ENCODE assay signal across 8 cellular contexts in genomic region chr2:61017556-61018318, GRCh38. TPM values are rescaled to one million over a fixed set of nuclear protein-coding genes. Genes with fewer than 3 reads are reported as not detected.
DNase-seq lines count a peak whose midpoint lies in the region; ATAC-seq, FAIRE-seq and TF ChIP-seq lines count a peak whose summit lies in the region.

Gene PEX13, plus strand, starts transcription at chr2:61017720. Its CDS starts 40 bp downstream, at chr2:61017760.
Gene PUS10, minus strand, starts transcription at chr2:61018255. Its CDS starts 6,365 bp downstream, at chr2:61011890.

- ATAC-seq in GM21717 (IDR thresholded peaks at IDR 0.05; ENCODE audit: unreplicated experiment) (peak; percentile 75), Right ventricle myocardium inferior (peak; percentile 98), pancreas (peak; percentile 81 to 92 (median 88))
- ATAC-seq in activated naive CD4-positive, alpha-beta T cell treated with anti-CD3 and anti-CD28 coated beads, Interleukin-2, amount 50 U/mL, for 72 hours = peak; percentile 60 to 85

- no peaks in the 10 kb centered on the region for H3K9me3 Mint-ChIP-seq in activated naive CD4-positive, alpha-beta T cell treated with anti-CD3 and anti-CD28 coated beads, Interleukin-2, amount 50 U/mL, for 72 hours

- 0% methylated on average over 39 of the region's 39 CpGs for WGBS in pancreas, 2 donors
- WGBS in tibial nerve, 2 donors = 0 to 1% methylated on average over 31 to 39 of the region's 39 CpGs

- peak within 1 kb of the TSS; percentile 96 to 100 for H3K27ac Mint-ChIP-seq in activated naive CD4-positive, alpha-beta T cell treated with anti-CD3 and anti-CD28 coated beads, Interleukin-2, amount 50 U/mL, for 72 hours

- TF ChIP-seq CTCF in pancreas (IDR thresholded peaks at IDR 0.05) = no peak
- no peak for TF ChIP-seq CTCF in tibial nerve (IDR thresholded peaks at IDR 0.05)

- no peaks in the 10 kb centered on the region for H3K27me3 ChIP-seq in SJCRH30
- H3K27me3 ChIP-seq in pancreas = no peaks in the 10 kb centered on the region
- H3K27me3 ChIP-seq in tibial nerve = no peaks in the 10 kb centered on the region

- TF ChIP-seq EP300 in tibial nerve (IDR thresholded peaks at IDR 0.05) = peak; percentile 18 to 42

- no peak for TF ChIP-seq POLR2A in tibial nerve (IDR thresholded peaks at IDR 0.05)

- peaks cover 23 to 32% of the 10 kb centered on the region in 2 donors for H3K36me3 Mint-ChIP-seq in activated naive CD4-positive, alpha-beta T cell treated with anti-CD3 and anti-CD28 coated beads, Interleukin-2, amount 50 U/mL, for 72 hours

- no peaks in the 10 kb centered on the region for H3K4me1 ChIP-seq in ES-I3 (ENCODE audit: insufficient read depth, low read length)
- H3K4me1 ChIP-seq in SJCRH30 = no peaks in the 10 kb centered on the region
- peaks cover 0 to 33% (median 32%) of the 10 kb centered on the region in 3 donors for H3K4me1 ChIP-seq in pancreas
- H3K4me1 ChIP-seq in tibial nerve = peaks cover 0 to 44% (median 10%) of the 10 kb centered on the region in 4 donors

- peak within 1 kb of the TSS; percentile 82 for H3K4me3 ChIP-seq in SJCRH30
- H3K4me3 ChIP-seq in pancreas = peak within 1 kb of the TSS; percentile 62 to 77 (median 69)
- H3K4me3 ChIP-seq in tibial nerve = peak within 1 kb of the TSS; percentile 71 to 81 (median 72)

- DNase-seq in KBM-7 (peak; percentile 89), SJCRH30 (peak; percentile 88 to 91), Right ventricle myocardium inferior (ENCODE audit: missing footprints) (peak; percentile 85), pancreas (peak; percentile 70 to 89 (median 78)), tibial nerve (ENCODE audit: low spot score in 2 of 2) (peak; percentile 44 to 67)
- peak in 1 of 2 donors; percentile 68 for DNase-seq in activated naive CD4-positive, alpha-beta T cell treated with anti-CD3 and anti-CD28 coated beads, Interleukin-2, amount 50 U/mL, for 72 hours (ENCODE audit: low spot score in 2 of 2)

- no peaks in the 10 kb centered on the region for H3K9me3 ChIP-seq in ES-I3 (ENCODE audit: control insufficient read depth, insufficient read depth, low read length)
- 0 out of 2 replicates have a peak, but pooled peaks cover 3% of the 10 kb centered on the region for H3K9me3 ChIP-seq in SJCRH30 (replicated peaks)
- no peaks in the 10 kb centered on the region for H3K9me3 ChIP-seq in pancreas
- peaks cover 0 to 6% (median 0%) of the 10 kb centered on the region in 4 donors for H3K9me3 ChIP-seq in tibial nerve

- FAIRE-seq in pancreas (lab: Jason Lieb, UNC) = no peak

- H3K27ac ChIP-seq in SJCRH30 (peak within 1 kb of the TSS; percentile 75), pancreas (peak within 1 kb of the TSS; percentile 75 to 91 (median 86)), tibial nerve (peak within 1 kb of the TSS; percentile 71 to 93 (median 82))

- H3K36me3 ChIP-seq in ES-I3 (ENCODE audit: insufficient read depth, low read length) = no peaks in the 10 kb centered on the region
- H3K36me3 ChIP-seq in SJCRH30 = peaks cover 4% of the 10 kb centered on the region
- H3K36me3 ChIP-seq in pancreas = no peaks in the 10 kb centered on the region
- H3K36me3 ChIP-seq in tibial nerve = peaks cover 0 to 19% (median 0%) of the 10 kb centered on the region in 3 donors

- H3K9ac ChIP-seq in ES-I3 (ENCODE audit: low read depth, low read length) = peak within 1 kb of the TSS; percentile 97

- intact Hi-C loops in Right ventricle myocardium inferior (cut with DNase I) (loop anchor here (2.0 to 5.0 kb wide), 2 partner anchors 50 to 135 kb away; partner anchors contain the start of gene SANBR), pancreas (cut with DNase I) (no loop called here)

- in situ Hi-C loops in KBM-7 (cut with MboI; ENCODE audit: low pct_unique_long_range_greater_than_20kb, low sequenced_read_pairs) = no loop called here

RNA-seq across cellular contexts. Expression of gene PEX13, which starts in this region (rescaled TPM):
- 37.9 and 40.0 TPM in 2 replicates for total RNA-seq in SJCRH30 (2014; rRNA removed; shearing (Covaris generic))
- 10 to 100 TPM; 14.4 to 20.7 TPM for total RNA-seq in activated naive CD4-positive, alpha-beta T cell treated with anti-CD3 and anti-CD28 coated beads, Interleukin-2, amount 50 U/mL, for 72 hours
- total RNA-seq in Right ventricle myocardium inferior (21.9 TPM), pancreas (10 to 100 TPM in 2 of 6 donors, 1 to 10 TPM in 4; 8.4 to 16.8 (median 9.2) TPM), tibial nerve (10 to 100 TPM; 14.7 to 22.2 (median 19.3) TPM)
- 1 to 10 TPM; 4.3 to 6.5 TPM for polyA plus RNA-seq in pancreas

RNA-seq across cellular contexts. Expression of gene PUS10, which starts in this region (rescaled TPM):
- total RNA-seq in SJCRH30 (2014; rRNA removed; shearing (Covaris generic)) = 8.9 and 9.0 TPM in 2 replicates
- 10 to 100 TPM in 1 of 2 donors, 1 to 10 TPM in 1; 8.5 to 13.4 TPM for total RNA-seq in activated naive CD4-positive, alpha-beta T cell treated with anti-CD3 and anti-CD28 coated beads, Interleukin-2, amount 50 U/mL, for 72 hours
- total RNA-seq in Right ventricle myocardium inferior (5.2 TPM), pancreas (1 to 10 TPM; 2.7 to 6.0 (median 3.2) TPM), tibial nerve (10 to 100 TPM in 1 of 4 donors, 1 to 10 TPM in 3; 3.0 to 14.2 (median 6.2) TPM)
- polyA plus RNA-seq in pancreas = 1 to 10 TPM; 1.6 to 1.9 TPM
